In the genomic region with DNA sequence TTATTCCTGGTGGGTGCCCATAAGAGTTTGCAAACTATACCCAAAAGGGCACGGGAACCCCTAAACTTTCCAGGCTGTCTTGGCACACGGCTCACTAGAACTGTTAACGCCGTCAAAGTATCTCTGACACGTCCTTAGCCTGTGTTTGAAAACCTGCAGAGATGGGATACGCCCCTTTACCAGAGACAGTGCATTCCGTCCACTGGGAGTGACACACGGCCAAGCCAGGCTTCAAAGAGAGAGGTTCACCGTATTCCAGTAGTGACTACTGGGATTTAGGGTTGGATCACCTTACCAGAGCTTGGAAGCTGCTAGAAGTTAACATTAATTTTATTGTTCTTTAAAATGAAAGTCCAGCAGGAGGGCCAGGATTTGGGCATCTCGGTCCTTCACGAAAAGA, we compare ENCODE assay signal across 15 cellular contexts.
DNase-seq lines count a peak whose midpoint lies in the region; ATAC-seq and TF ChIP-seq lines count a peak whose summit lies in the region.
"Had no signal": no experiment of that assay in that cellular context is flagged by ENCODE, and none has a peak within 500 bp of the region (broad histone marks: within the 10 kb centered on the region; RNA-seq: fewer than 3 reads in every experiment).

No MANE protein-coding gene starts in this region.

- H3K27me3 Mint-ChIP-seq in WTC11 (ENCODE audit: low read depth): no peaks in the 10 kb centered on the region
- no peaks in the 10 kb centered on the region for H3K27me3 Mint-ChIP-seq in activated CD4-positive, alpha-beta T cell treated with anti-CD3 and anti-CD28 coated beads, Interleukin-2, amount 10 ng/mL, durations not matched to agents 7 days and 5 days

- H3K4me2 ChIP-seq in fibroblast of lung (ENCODE audit: extremely low read depth, insufficient read depth, low read length): peak overlapping the region; percentile 62

- H3K4me3 Mint-ChIP-seq in WTC11: no peak overlapping the region
- H3K4me3 Mint-ChIP-seq in activated CD4-positive, alpha-beta T cell treated with anti-CD3 and anti-CD28 coated beads, Interleukin-2, amount 10 ng/mL, durations not matched to agents 7 days and 5 days: no peak overlapping the region
- H3K4me3 Mint-ChIP-seq: CD14-positive monocyte had no signal

- no peaks in the 10 kb centered on the region for H4K20me1 ChIP-seq in fibroblast of lung (ENCODE audit: control insufficient read depth, extremely low read depth, insufficient read depth, low read length)

- H2AFZ ChIP-seq in fibroblast of lung (ENCODE audit: low read length): peak overlapping the region; percentile 71

- H3K27ac Mint-ChIP-seq in WTC11: no peak overlapping the region
- no peak overlapping the region for H3K27ac Mint-ChIP-seq in activated CD4-positive, alpha-beta T cell treated with anti-CD3 and anti-CD28 coated beads, Interleukin-2, amount 10 ng/mL, durations not matched to agents 7 days and 5 days
- H3K27ac Mint-ChIP-seq: CD14-positive monocyte had no signal

- CTCF ChIA-PET in WTC11 (lab: Charles Lee): no interaction called here
- CTCF ChIA-PET in activated CD4-positive, alpha-beta T cell treated with anti-CD3 and anti-CD28 coated beads, Interleukin-2, amount 10 ng/mL, durations not matched to agents 7 days and 5 days (lab: Charles Lee): no interaction called here

- H3K9me3 ChIP-seq in fibroblast of lung (ENCODE audit: control insufficient read depth, insufficient read depth, low read depth, low read length): no peaks in the 10 kb centered on the region
- no peaks in the 10 kb centered on the region for H3K9me3 ChIP-seq in muscle layer of duodenum (ENCODE audit: control insufficient read depth in 1 of 2, low read length in 2 of 2)
- H3K9me3 ChIP-seq in upper lobe of right lung: no peaks in the 10 kb centered on the region
- H3K9me3 ChIP-seq: gastrocnemius medialis, Peyer's patch had no signal

- H3K4me1 Mint-ChIP-seq in WTC11: peaks cover 7% of the 10 kb centered on the region; the same call in 1 of the 2 replicates
- H3K4me1 Mint-ChIP-seq in activated CD4-positive, alpha-beta T cell treated with anti-CD3 and anti-CD28 coated beads, Interleukin-2, amount 10 ng/mL, durations not matched to agents 7 days and 5 days: no peaks in the 10 kb centered on the region

- no peaks in the 10 kb centered on the region for H3K79me2 ChIP-seq in fibroblast of lung (ENCODE audit: control insufficient read depth, insufficient read depth, low read length)

- ATAC-seq in WTC11 (peak; percentile 38), upper lobe of right lung (no peak)
- ATAC-seq: gastrocnemius medialis had no signal

- H3K36me3 Mint-ChIP-seq in WTC11: 0 out of 2 replicates have a peak, but pooled peaks cover 4% of the 10 kb centered on the region
- H3K36me3 Mint-ChIP-seq in activated CD4-positive, alpha-beta T cell treated with anti-CD3 and anti-CD28 coated beads, Interleukin-2, amount 10 ng/mL, durations not matched to agents 7 days and 5 days (ENCODE audit: low read depth): no peaks in the 10 kb centered on the region
- H3K36me3 Mint-ChIP-seq: CD14-positive monocyte had no signal

- peaks cover 10% of the 10 kb centered on the region for H3K9me3 Mint-ChIP-seq in WTC11
- H3K9me3 Mint-ChIP-seq in activated CD4-positive, alpha-beta T cell treated with anti-CD3 and anti-CD28 coated beads, Interleukin-2, amount 10 ng/mL, durations not matched to agents 7 days and 5 days: no peaks in the 10 kb centered on the region

- H3K9ac ChIP-seq in fibroblast of lung (ENCODE audit: insufficient read depth, low read length): no peak overlapping the region

- H3K4me3 ChIP-seq in fibroblast of lung (replicated peaks in 1 of 4; ENCODE audit: control extremely low read depth in 1 of 4, insufficient read depth in 1 of 4, low read depth in 3 of 4, low read length in 4 of 4): peak overlapping the region in 1 of 4 experiments; percentile 4
- H3K4me3 ChIP-seq in muscle layer of duodenum (ENCODE audit: low read depth in 1 of 2, low read length in 2 of 2): no peak overlapping the region
- H3K4me3 ChIP-seq in upper lobe of right lung: no peak overlapping the region
- H3K4me3 ChIP-seq: gastrocnemius medialis, Peyer's patch had no signal

- no peak for TF ChIP-seq CTCF in WTC11 (IDR thresholded peaks at IDR 0.05)
- peak in 1 of 2 donors; percentile 27 for TF ChIP-seq CTCF in fibroblast of lung (conservative IDR thresholded peaks at IDR 0.05 in 1 of 2, IDR thresholded peaks at IDR 0.05 in 1 of 2; ENCODE audit: low read depth in 1 of 2, low read length in 2 of 2)
- TF ChIP-seq CTCF in upper lobe of right lung (IDR thresholded peaks at IDR 0.05): no peak

- H3K36me3 ChIP-seq in fibroblast of lung (ENCODE audit: control insufficient read depth, insufficient read depth, low read length) (no peaks in the 10 kb centered on the region), muscle layer of duodenum (ENCODE audit: control insufficient read depth in 1 of 2, insufficient read depth in 2 of 2, low read length in 2 of 2) (no peaks in the 10 kb centered on the region), upper lobe of right lung (no peaks in the 10 kb centered on the region)
- H3K36me3 ChIP-seq: gastrocnemius medialis, Peyer's patch had no signal

- H3K27ac ChIP-seq in fibroblast of lung (ENCODE audit: insufficient read depth, low read length) (no peak overlapping the region), muscle layer of duodenum (ENCODE audit: low read length) (peak overlapping the region; percentile 11), upper lobe of right lung (peak overlapping the region; percentile 1)
- H3K27ac ChIP-seq: gastrocnemius medialis had no signal

- POLR2A ChIA-PET in WTC11 (lab: Charles Lee): no interaction called here
- POLR2A ChIA-PET in activated CD4-positive, alpha-beta T cell treated with anti-CD3 and anti-CD28 coated beads, Interleukin-2, amount 10 ng/mL, durations not matched to agents 7 days and 5 days (lab: Charles Lee): no interaction called here

- DNase-seq in WTC11 (ENCODE audit: low spot score): no peak
- DNase-seq in fibroblast of lung (ENCODE audit: low read depth in 2 of 2): peak; percentile 56 to 59
- no peak for DNase-seq in upper lobe of right lung
- no peak for DNase-seq in DMS 273 treated with DMSO at 0.1 percent for 48 hours (lab: John Stamatoyannopoulos, UW)
- no peak for DNase-seq in activated CD4-positive, alpha-beta T cell treated with anti-CD3 and anti-CD28 coated beads, Interleukin-2, amount 10 ng/mL, durations not matched to agents 7 days and 5 days
- DNase-seq in AML-193 (lab: John Stamatoyannopoulos, UW): no peak
- DNase-seq: activated gamma-delta T cell; DMS53; effector CD8-positive, alpha-beta T cell; gastrocnemius medialis; KBM-7; NCI-H82; Peyer's patch had no signal

- no peaks in the 10 kb centered on the region for H3K27me3 ChIP-seq in fibroblast of lung (ENCODE audit: control insufficient read depth, insufficient read depth, low read length)
- H3K27me3 ChIP-seq in muscle layer of duodenum (ENCODE audit: low read depth, low read length): no peaks in the 10 kb centered on the region
- H3K27me3 ChIP-seq in upper lobe of right lung: no peaks in the 10 kb centered on the region
- H3K27me3 ChIP-seq: gastrocnemius medialis, Peyer's patch had no signal

- H3K4me1 ChIP-seq in fibroblast of lung (ENCODE audit: control insufficient read depth, extremely low read depth, insufficient read depth, low read length) (peaks cover 18% of the 10 kb centered on the region), muscle layer of duodenum (ENCODE audit: control insufficient read depth in 1 of 2, insufficient read depth in 2 of 2, low read length in 2 of 2) (peaks cover 0 to 16% of the 10 kb centered on the region in 2 donors), upper lobe of right lung (peaks cover 18% of the 10 kb centered on the region)
- H3K4me1 ChIP-seq: Peyer's patch had no signal

- intact Hi-C loops in upper lobe of right lung (cut with DNase I): no loop called here

TF ChIP-seq in WTC11, 78 proteins besides CTCF, POLR2A, EP300 and RAD21:
- TF ChIP-seq, protein P1, sequence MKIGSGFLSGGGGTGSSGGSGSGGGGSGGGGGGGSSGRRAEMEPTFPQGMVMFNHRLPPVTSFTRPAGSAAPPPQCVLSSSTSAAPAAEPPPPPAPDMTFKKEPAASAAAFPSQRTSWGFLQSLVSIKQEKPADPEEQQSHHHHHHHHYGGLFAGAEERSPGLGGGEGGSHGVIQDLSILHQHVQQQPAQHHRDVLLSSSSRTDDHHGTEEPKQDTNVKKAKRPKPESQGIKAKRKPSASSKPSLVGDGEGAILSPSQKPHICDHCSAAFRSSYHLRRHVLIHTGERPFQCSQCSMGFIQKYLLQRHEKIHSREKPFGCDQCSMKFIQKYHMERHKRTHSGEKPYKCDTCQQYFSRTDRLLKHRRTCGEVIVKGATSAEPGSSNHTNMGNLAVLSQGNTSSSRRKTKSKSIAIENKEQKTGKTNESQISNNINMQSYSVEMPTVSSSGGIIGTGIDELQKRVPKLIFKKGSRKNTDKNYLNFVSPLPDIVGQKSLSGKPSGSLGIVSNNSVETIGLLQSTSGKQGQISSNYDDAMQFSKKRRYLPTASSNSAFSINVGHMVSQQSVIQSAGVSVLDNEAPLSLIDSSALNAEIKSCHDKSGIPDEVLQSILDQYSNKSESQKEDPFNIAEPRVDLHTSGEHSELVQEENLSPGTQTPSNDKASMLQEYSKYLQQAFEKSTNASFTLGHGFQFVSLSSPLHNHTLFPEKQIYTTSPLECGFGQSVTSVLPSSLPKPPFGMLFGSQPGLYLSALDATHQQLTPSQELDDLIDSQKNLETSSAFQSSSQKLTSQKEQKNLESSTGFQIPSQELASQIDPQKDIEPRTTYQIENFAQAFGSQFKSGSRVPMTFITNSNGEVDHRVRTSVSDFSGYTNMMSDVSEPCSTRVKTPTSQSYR (CRISPR knock-in tag; IDR thresholded peaks at IDR 0.05): no peak

Comparison
In these comparisons a context has a peak if more than half of its experiments do, and no peak if none do; other contexts are left out.
1. DNase-seq: peak in fibroblast of lung (2 of 2); none in WTC11 (single experiment), upper lobe of right lung (single experiment), DMS 273 treated with DMSO at 0.1 percent for 48 hours (single experiment), activated CD4-positive, alpha-beta T cell treated with anti-CD3 and anti-CD28 coated beads, Interleukin-2, amount 10 ng/mL, durations not matched to agents 7 days and 5 days (single experiment) and AML-193 (0 of 2).